1 cellular context compared by ENCODE assay signal in the genomic region with DNA sequence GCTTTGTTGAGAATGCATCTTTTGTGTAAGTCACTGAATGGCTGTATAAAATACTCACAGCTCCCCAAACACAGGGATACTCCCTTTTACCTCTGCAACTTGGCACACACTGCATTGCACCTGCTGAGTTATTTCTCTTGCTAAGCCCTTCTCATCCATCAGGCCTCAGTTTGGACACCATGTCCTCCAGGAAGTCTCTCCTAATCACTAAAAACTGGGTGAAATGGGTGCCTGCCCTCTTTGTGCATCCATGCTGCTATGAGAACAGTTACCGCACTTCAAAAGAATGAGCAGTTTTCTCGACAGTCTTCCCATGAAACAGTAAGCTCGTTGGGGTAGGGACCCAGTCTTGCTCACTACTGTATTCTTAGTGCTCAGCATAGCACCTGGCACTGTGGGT.
TF ChIP-seq lines count a peak whose summit lies in the region.

No MANE protein-coding gene starts in this region.

TF ChIP-seq in HepG2, 621 proteins besides CTCF, POLR2A, EP300 and RAD21:
- TF ChIP-seq ARHGAP35 (CRISPR knock-in tag; IDR thresholded peaks at IDR 0.05; ENCODE audit: borderline replicate concordance) = no peak
- TF ChIP-seq, protein P1, sequence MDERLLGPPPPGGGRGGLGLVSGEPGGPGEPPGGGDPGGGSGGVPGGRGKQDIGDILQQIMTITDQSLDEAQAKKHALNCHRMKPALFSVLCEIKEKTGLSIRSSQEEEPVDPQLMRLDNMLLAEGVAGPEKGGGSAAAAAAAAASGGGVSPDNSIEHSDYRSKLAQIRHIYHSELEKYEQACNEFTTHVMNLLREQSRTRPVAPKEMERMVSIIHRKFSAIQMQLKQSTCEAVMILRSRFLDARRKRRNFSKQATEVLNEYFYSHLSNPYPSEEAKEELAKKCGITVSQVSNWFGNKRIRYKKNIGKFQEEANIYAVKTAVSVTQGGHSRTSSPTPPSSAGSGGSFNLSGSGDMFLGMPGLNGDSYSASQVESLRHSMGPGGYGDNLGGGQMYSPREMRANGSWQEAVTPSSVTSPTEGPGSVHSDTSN (CRISPR knock-in tag; IDR thresholded peaks at IDR 0.05) = no peak
- TF ChIP-seq HCFC1 (IDR thresholded peaks at IDR 0.05; ENCODE audit: low read depth, low read length) = no peak
- no peak for TF ChIP-seq CHD2 (IDR thresholded peaks at IDR 0.05; ENCODE audit: low read depth, low read length)
- TF ChIP-seq ZMYM3 (CRISPR knock-in tag; IDR thresholded peaks at IDR 0.05) = no peak
- no peak for TF ChIP-seq NFRKB (IDR thresholded peaks at IDR 0.05)
- no peak for TF ChIP-seq SRF (IDR thresholded peaks at IDR 0.05; ENCODE audit: low read depth, low read length)
- no peak for TF ChIP-seq SNAI1 (CRISPR knock-in tag; IDR thresholded peaks at IDR 0.05; ENCODE audit: borderline replicate concordance)
- no peak for TF ChIP-seq CHD4 (IDR thresholded peaks at IDR 0.05; ENCODE audit: borderline replicate concordance, low read length)
- no peak for TF ChIP-seq ZNF136 (CRISPR knock-in tag; IDR thresholded peaks at IDR 0.05; ENCODE audit: low read depth)
- no peak for TF ChIP-seq JUN (CRISPR knock-in tag; IDR thresholded peaks at IDR 0.05)
- no peak for TF ChIP-seq SNAPC2 (CRISPR knock-in tag; IDR thresholded peaks at IDR 0.05)
- TF ChIP-seq CCAR2 (optimal IDR thresholded peaks at IDR 0.05; ENCODE audit: low read depth, low read length) = no peak
- TF ChIP-seq, protein P2, sequence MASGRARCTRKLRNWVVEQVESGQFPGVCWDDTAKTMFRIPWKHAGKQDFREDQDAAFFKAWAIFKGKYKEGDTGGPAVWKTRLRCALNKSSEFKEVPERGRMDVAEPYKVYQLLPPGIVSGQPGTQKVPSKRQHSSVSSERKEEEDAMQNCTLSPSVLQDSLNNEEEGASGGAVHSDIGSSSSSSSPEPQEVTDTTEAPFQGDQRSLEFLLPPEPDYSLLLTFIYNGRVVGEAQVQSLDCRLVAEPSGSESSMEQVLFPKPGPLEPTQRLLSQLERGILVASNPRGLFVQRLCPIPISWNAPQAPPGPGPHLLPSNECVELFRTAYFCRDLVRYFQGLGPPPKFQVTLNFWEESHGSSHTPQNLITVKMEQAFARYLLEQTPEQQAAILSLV (CRISPR knock-in tag; IDR thresholded peaks at IDR 0.05; ENCODE audit: borderline replicate concordance) = no peak
- TF ChIP-seq, protein P3, sequence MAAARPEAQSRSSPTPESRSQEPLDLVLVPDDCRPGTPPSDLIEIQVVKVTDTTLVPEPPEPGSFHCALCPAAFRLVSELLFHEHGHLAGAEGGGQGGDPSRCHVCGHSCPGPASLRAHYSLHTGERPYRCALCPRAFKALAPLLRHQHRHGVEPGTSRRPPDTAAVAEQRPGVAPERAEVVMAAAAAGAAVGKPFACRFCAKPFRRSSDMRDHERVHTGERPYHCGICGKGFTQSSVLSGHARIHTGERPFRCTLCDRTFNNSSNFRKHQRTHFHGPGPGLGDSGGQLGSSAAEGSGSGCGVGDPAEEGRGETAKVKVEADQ (CRISPR knock-in tag; IDR thresholded peaks at IDR 0.05; ENCODE audit: borderline replicate concordance) = no peak
